In the genomic region with DNA sequence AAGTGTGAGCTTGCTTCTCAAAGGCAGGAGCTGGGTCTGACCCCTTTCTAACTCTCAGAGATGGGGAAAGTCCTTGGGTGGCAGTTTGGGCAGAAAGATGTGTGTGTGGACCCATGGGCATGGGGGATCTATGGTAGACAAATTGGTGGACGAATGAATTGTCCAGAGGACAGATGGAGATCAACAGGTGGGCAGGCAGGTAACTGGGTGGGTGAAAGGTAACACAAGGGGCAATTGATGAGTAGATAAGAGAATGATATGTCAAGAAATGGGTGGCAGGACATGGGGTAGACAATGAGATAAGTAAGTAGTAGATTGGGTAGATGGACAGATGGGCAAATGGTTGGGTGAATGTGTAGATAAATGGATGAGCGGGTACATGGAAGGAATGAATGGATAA, we compare ENCODE assay signal across 20 cellular contexts. TPM values are rescaled to one million over a fixed set of nuclear protein-coding genes. Genes with fewer than 3 reads are reported as not detected.
DNase-seq lines count a peak whose midpoint lies in the region; ATAC-seq and TF ChIP-seq lines count a peak whose summit lies in the region.
"Had no signal": no experiment of that assay in that cellular context is flagged by ENCODE, and none has a peak within 500 bp of the region (broad histone marks: within the 10 kb centered on the region; RNA-seq: fewer than 3 reads in every experiment).

No MANE protein-coding gene starts in this region.

- DNase-seq in activated naive CD4-positive, alpha-beta T cell treated with anti-CD3 and anti-CD28 coated beads for 36 hours, result no peak
- DNase-seq in activated naive CD4-positive, alpha-beta T cell treated with Interleukin-2 at 50 U/mL for 16 hours, result no peak
- DNase-seq in CD8-positive, alpha-beta T cell, result no peak
- DNase-seq in T-helper 17 cell, result no peak
- no peak for DNase-seq in NCI-H446 treated with DMSO at 0.1 percent for 48 hours (lab: John Stamatoyannopoulos, UW)
- DNase-seq in AML-193 (lab: John Stamatoyannopoulos, UW), result no peak
- DNase-seq: 8988T; ACHN; C1 segment of cervical spinal cord; Caco-2; CD4-positive, alpha-beta memory T cell; DMS79; EL; GDM1; GM23248; H7; HCEC 1CT had no signal

- CTCF ChIA-PET in activated naive CD4-positive, alpha-beta T cell treated with anti-CD3 and anti-CD28 coated beads for 36 hours (lab: Charles Lee), result no interaction called here
- CTCF ChIA-PET in CD8-positive, alpha-beta T cell (lab: Charles Lee), result no interaction called here

- no peak for TF ChIP-seq CTCF in CD8-positive, alpha-beta T cell (IDR thresholded peaks at IDR 0.05)

- H3K4me3 Mint-ChIP-seq in activated naive CD4-positive, alpha-beta T cell treated with anti-CD3 and anti-CD28 coated beads for 36 hours, result no peak overlapping the region
- H3K4me3 Mint-ChIP-seq in CD8-positive, alpha-beta T cell, result no peak overlapping the region
- H3K4me3 Mint-ChIP-seq in T-helper 17 cell, result no peak overlapping the region
- no peak overlapping the region for H3K4me3 Mint-ChIP-seq in activated T-helper 17 cell treated with anti-CD3 and anti-CD28 coated beads, Interleukin-2, amount 50 U/mL, for 72 hours

- H3K9me3 Mint-ChIP-seq in activated naive CD4-positive, alpha-beta T cell treated with anti-CD3 and anti-CD28 coated beads for 36 hours, result no peaks in the 10 kb centered on the region
- no peaks in the 10 kb centered on the region for H3K9me3 Mint-ChIP-seq in CD8-positive, alpha-beta T cell
- no peaks in the 10 kb centered on the region for H3K9me3 Mint-ChIP-seq in activated T-helper 17 cell treated with anti-CD3 and anti-CD28 coated beads, Interleukin-2, amount 50 U/mL, for 72 hours
- H3K9me3 Mint-ChIP-seq: CD4-positive, alpha-beta memory T cell had no signal

- no peaks in the 10 kb centered on the region for H3K36me3 ChIP-seq in CD8-positive, alpha-beta T cell (ENCODE audit: insufficient read depth, low read length)

- no peaks in the 10 kb centered on the region for H3K27me3 ChIP-seq in CD8-positive, alpha-beta T cell (ENCODE audit: insufficient read depth, low read length)

- intact Hi-C loops in activated naive CD4-positive, alpha-beta T cell treated with anti-CD3 and anti-CD28 coated beads for 36 hours (cut with micrococcal nuclease), result no loop called here
- intact Hi-C loops in CD8-positive, alpha-beta T cell (cut with DNase I, micrococcal nuclease), result loop anchor here in 1 of 2 experiments (10.0 kb wide), 2 partner anchors 130 to 780 kb away; no protein-coding TSS in a partner anchor

- peaks cover 22% of the 10 kb centered on the region for H3K36me3 Mint-ChIP-seq in activated naive CD4-positive, alpha-beta T cell treated with anti-CD3 and anti-CD28 coated beads for 36 hours (ENCODE audit: low read depth)
- peaks cover 35% of the 10 kb centered on the region for H3K36me3 Mint-ChIP-seq in CD8-positive, alpha-beta T cell
- peaks cover 12% of the 10 kb centered on the region for H3K36me3 Mint-ChIP-seq in T-helper 17 cell (ENCODE audit: low read depth)
- H3K36me3 Mint-ChIP-seq in activated T-helper 17 cell treated with anti-CD3 and anti-CD28 coated beads, Interleukin-2, amount 50 U/mL, for 72 hours (ENCODE audit: low read depth), result peaks cover 53% of the 10 kb centered on the region

- ATAC-seq in CD8-positive, alpha-beta T cell, result no peak
- no peak for ATAC-seq in T-helper 17 cell
- ATAC-seq in activated T-helper 17 cell treated with anti-CD3 and anti-CD28 coated beads, Interleukin-2, amount 50 U/mL, for 72 hours (replicated peaks), result no peak
- ATAC-seq in GM21390 (IDR thresholded peaks at IDR 0.05; ENCODE audit: unreplicated experiment), result no peak
- ATAC-seq: A549 had no signal

- H3K27me3 Mint-ChIP-seq in activated naive CD4-positive, alpha-beta T cell treated with anti-CD3 and anti-CD28 coated beads for 36 hours (ENCODE audit: low read depth), result no peaks in the 10 kb centered on the region
- H3K27me3 Mint-ChIP-seq in CD8-positive, alpha-beta T cell (ENCODE audit: low read depth), result no peaks in the 10 kb centered on the region
- H3K27me3 Mint-ChIP-seq in T-helper 17 cell, result no peaks in the 10 kb centered on the region
- H3K27me3 Mint-ChIP-seq in activated T-helper 17 cell treated with anti-CD3 and anti-CD28 coated beads, Interleukin-2, amount 50 U/mL, for 72 hours, result no peaks in the 10 kb centered on the region
- H3K27me3 Mint-ChIP-seq: CD4-positive, alpha-beta memory T cell had no signal

- POLR2A ChIA-PET in CD8-positive, alpha-beta T cell (lab: Charles Lee), result no interaction called here

- no peaks in the 10 kb centered on the region for H3K9me3 ChIP-seq in CD8-positive, alpha-beta T cell (ENCODE audit: low read length)
- H3K9me3 ChIP-seq in T-helper 17 cell (ENCODE audit: control insufficient read depth, low read length, poor library complexity, severe bottlenecking), result no peaks in the 10 kb centered on the region
- H3K9me3 ChIP-seq: A549, Caco-2 had no signal

- H3K27ac Mint-ChIP-seq in activated naive CD4-positive, alpha-beta T cell treated with anti-CD3 and anti-CD28 coated beads for 36 hours, result peak overlapping the region; percentile 50
- peak overlapping the region; percentile 57 for H3K27ac Mint-ChIP-seq in CD8-positive, alpha-beta T cell
- H3K27ac Mint-ChIP-seq in T-helper 17 cell, result peak overlapping the region; percentile 72
- peak overlapping the region; percentile 69 for H3K27ac Mint-ChIP-seq in activated T-helper 17 cell treated with anti-CD3 and anti-CD28 coated beads, Interleukin-2, amount 50 U/mL, for 72 hours

- no peak overlapping the region for H3K4me3 ChIP-seq in CD8-positive, alpha-beta T cell (ENCODE audit: low read depth, low read length)
- H3K4me3 ChIP-seq: A549, GM23248 had no signal

- peaks cover 11% of the 10 kb centered on the region for H3K4me1 ChIP-seq in CD8-positive, alpha-beta T cell (ENCODE audit: insufficient read depth, low read length)
- H3K4me1 ChIP-seq: Caco-2 had no signal

- no peak overlapping the region for H3K27ac ChIP-seq in CD8-positive, alpha-beta T cell (ENCODE audit: low read depth, low read length)
- H3K27ac ChIP-seq: A549, GM23248 had no signal

- peaks cover 13% of the 10 kb centered on the region for H3K4me1 Mint-ChIP-seq in activated naive CD4-positive, alpha-beta T cell treated with anti-CD3 and anti-CD28 coated beads for 36 hours (ENCODE audit: low read depth)
- peaks cover 15% of the 10 kb centered on the region for H3K4me1 Mint-ChIP-seq in CD8-positive, alpha-beta T cell (ENCODE audit: low read depth)
- H3K4me1 Mint-ChIP-seq in T-helper 17 cell, result peaks cover 15% of the 10 kb centered on the region
- H3K4me1 Mint-ChIP-seq in activated T-helper 17 cell treated with anti-CD3 and anti-CD28 coated beads, Interleukin-2, amount 50 U/mL, for 72 hours, result peaks cover 14% of the 10 kb centered on the region

RNA-seq across cellular contexts. Expression of a gene that starts 2.9 kb away (rescaled TPM):
- total RNA-seq in activated naive CD4-positive, alpha-beta T cell treated with anti-CD3 and anti-CD28 coated beads for 36 hours, result 1 to 10 TPM; 2.1 to 2.7 TPM
- 1 to 10 TPM; 1.2 to 3.0 TPM for total RNA-seq in CD8-positive, alpha-beta T cell
- total RNA-seq in T-helper 17 cell, result 1 to 10 TPM; 2.2 to 3.2 TPM
- total RNA-seq in activated T-helper 17 cell treated with anti-CD3 and anti-CD28 coated beads, Interleukin-2, amount 50 U/mL, for 72 hours, result 10 to 100 TPM in 1 of 2 donors, 1 to 10 TPM in 1; 7.2 to 16.8 TPM

RNA-seq across cellular contexts. Expression of a gene that starts 17.2 kb away (rescaled TPM):
- total RNA-seq in activated naive CD4-positive, alpha-beta T cell treated with anti-CD3 and anti-CD28 coated beads for 36 hours, result 10 to 100 TPM; 69.1 to 70.5 TPM
- total RNA-seq in CD8-positive, alpha-beta T cell, result 100 to 1,000 TPM; 109 to 113 TPM
- total RNA-seq in T-helper 17 cell, result 10 to 100 TPM; 91.0 to 91.6 TPM
- 100 to 1,000 TPM in 1 of 2 donors, 10 to 100 TPM in 1; 67.1 to 111 TPM for total RNA-seq in activated T-helper 17 cell treated with anti-CD3 and anti-CD28 coated beads, Interleukin-2, amount 50 U/mL, for 72 hours

RNA-seq across cellular contexts. Expression of a gene that starts 27.5 kb away (rescaled TPM):
- total RNA-seq in activated naive CD4-positive, alpha-beta T cell treated with anti-CD3 and anti-CD28 coated beads for 36 hours, result 10 to 100 TPM; 64.8 to 73.1 TPM
- 100 to 1,000 TPM; 102 to 114 TPM for total RNA-seq in CD8-positive, alpha-beta T cell
- 100 to 1,000 TPM; 107 to 123 TPM for total RNA-seq in T-helper 17 cell
- 100 to 1,000 TPM in 1 of 2 donors, 10 to 100 TPM in 1; 88.0 to 126 TPM for total RNA-seq in activated T-helper 17 cell treated with anti-CD3 and anti-CD28 coated beads, Interleukin-2, amount 50 U/mL, for 72 hours

RNA-seq across cellular contexts. Expression of a gene that starts 55.8 kb away (rescaled TPM):
- total RNA-seq in activated naive CD4-positive, alpha-beta T cell treated with anti-CD3 and anti-CD28 coated beads for 36 hours, result 100 to 1,000 TPM; 634 to 648 TPM
- total RNA-seq in CD8-positive, alpha-beta T cell, result 100 to 1,000 TPM; 212 to 218 TPM
- total RNA-seq in T-helper 17 cell, result 100 to 1,000 TPM; 301 to 481 TPM
- 100 to 1,000 TPM; 350 to 648 TPM for total RNA-seq in activated T-helper 17 cell treated with anti-CD3 and anti-CD28 coated beads, Interleukin-2, amount 50 U/mL, for 72 hours
